21 cellular contexts compared by ENCODE assay signal in the genomic region with DNA sequence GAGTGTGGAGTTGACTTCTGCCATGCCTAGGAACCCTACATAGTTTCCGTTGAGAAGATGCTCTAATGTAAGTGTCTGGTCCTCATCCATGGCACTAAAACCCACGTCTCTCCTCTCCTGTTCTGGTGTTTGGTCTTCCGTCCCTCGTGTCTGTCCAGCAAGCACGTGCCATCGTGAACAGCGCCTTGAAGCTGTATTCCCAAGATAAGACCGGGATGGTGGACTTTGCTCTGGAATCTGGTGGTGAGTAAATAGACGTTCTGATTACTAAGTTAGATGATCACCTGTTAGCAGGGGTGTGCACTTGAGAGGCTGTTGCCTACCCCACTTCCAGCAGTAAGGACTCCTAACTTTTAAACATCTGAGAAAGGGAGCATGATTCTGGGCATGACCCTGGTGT. TPM values are rescaled to one million over a fixed set of nuclear protein-coding genes. Genes with fewer than 3 reads are reported as not detected.
DNase-seq lines count a peak whose midpoint lies in the region; ATAC-seq, FAIRE-seq and TF ChIP-seq lines count a peak whose summit lies in the region.
"Had no signal": no experiment of that assay in that cellular context is flagged by ENCODE, and none has a peak within 500 bp of the region (broad histone marks: within the 10 kb centered on the region; RNA-seq: fewer than 3 reads in every experiment).

No MANE protein-coding gene starts in this region.

- H3K4me1 ChIP-seq in breast epithelium: no peaks in the 10 kb centered on the region
- H3K4me1 ChIP-seq: BE2C, HAP-1 had no signal

- H3K27me3 Mint-ChIP-seq in MCF 10A (ENCODE audit: insufficient read depth, unreplicated experiment) (no peaks in the 10 kb centered on the region), nephron progenitor cell (ENCODE audit: low read depth, poor library complexity) (no peaks in the 10 kb centered on the region)
- no peaks in the 10 kb centered on the region for H3K27me3 Mint-ChIP-seq in activated CD8-positive, alpha-beta T cell treated with anti-CD3 and anti-CD28 coated beads for 36 hours
- H3K27me3 Mint-ChIP-seq: CD4-positive, CD25-positive, alpha-beta regulatory T cell had no signal

- no peaks in the 10 kb centered on the region for H3K9me3 ChIP-seq in breast epithelium
- H3K9me3 ChIP-seq: BE2C, HAP-1 had no signal

- no peak overlapping the region for H3K27ac ChIP-seq in breast epithelium
- H3K27ac ChIP-seq: GM23248 had no signal

- TF ChIP-seq CTCF in MCF 10A (IDR thresholded peaks at IDR 0.05; ENCODE audit: unreplicated experiment): no peak
- no peak for TF ChIP-seq CTCF in breast epithelium (IDR thresholded peaks at IDR 0.05)
- TF ChIP-seq CTCF in nephron progenitor cell (IDR thresholded peaks at IDR 0.05): no peak
- no peak for TF ChIP-seq CTCF in activated CD8-positive, alpha-beta T cell treated with anti-CD3 and anti-CD28 coated beads for 36 hours (IDR thresholded peaks at IDR 0.05)

- H3K36me3 ChIP-seq in breast epithelium: no peaks in the 10 kb centered on the region

- H3K4me1 Mint-ChIP-seq in MCF 10A (ENCODE audit: insufficient read depth, unreplicated experiment) (no peaks in the 10 kb centered on the region), nephron progenitor cell (no peaks in the 10 kb centered on the region)
- no peaks in the 10 kb centered on the region for H3K4me1 Mint-ChIP-seq in activated CD8-positive, alpha-beta T cell treated with anti-CD3 and anti-CD28 coated beads for 36 hours (ENCODE audit: low read depth)

- H3K9me3 Mint-ChIP-seq in MCF 10A (ENCODE audit: unreplicated experiment) (no peaks in the 10 kb centered on the region), nephron progenitor cell (no peaks in the 10 kb centered on the region)
- no peaks in the 10 kb centered on the region for H3K9me3 Mint-ChIP-seq in activated CD8-positive, alpha-beta T cell treated with anti-CD3 and anti-CD28 coated beads for 36 hours
- H3K9me3 Mint-ChIP-seq: CD4-positive, CD25-positive, alpha-beta regulatory T cell had no signal

- DNase-seq in MCF 10A (ENCODE audit: unreplicated experiment) (no peak), breast epithelium (ENCODE audit: low spot score in 2 of 2) (no peak), left colon (peak; percentile 59 to 78), nephron progenitor cell (no peak), urothelium cell line (ENCODE audit: low spot score) (no peak)
- DNase-seq in activated CD8-positive, alpha-beta T cell treated with anti-CD3 and anti-CD28 coated beads for 36 hours: no peak
- DNase-seq in activated T-cell treated with anti-CD3 and anti-CD28 coated beads, Interleukin-2, amount 50 U/mL, for 48 hours: no peak
- DNase-seq: BE2C; CD4-positive, CD25-positive, alpha-beta regulatory T cell; COR-L47; GDM1; GM23248; Kasumi-1; MM.1S; NCI-H1092 treated with DMSO at 0.1 percent for 48 hours; NCI-H1694; NCI-H2081 treated with DMSO at 0.1 percent for 48 hours; SIG-M5 had no signal

- POLR2A ChIA-PET in MCF 10A (lab: Yijun Ruan, JAX): no interaction called here
- POLR2A ChIA-PET in activated CD8-positive, alpha-beta T cell treated with anti-CD3 and anti-CD28 coated beads for 36 hours (lab: Charles Lee): interaction anchor here (0.6 kb wide), 1 partner anchor 277 kb away, joined by 3 read pairs; no protein-coding TSS in a partner anchor

- H3K27me3 ChIP-seq in breast epithelium: no peaks in the 10 kb centered on the region
- H3K27me3 ChIP-seq: BE2C had no signal

- peak; percentile 97 for ATAC-seq in left colon
- ATAC-seq in activated CD8-positive, alpha-beta T cell treated with anti-CD3 and anti-CD28 coated beads for 36 hours: no peak
- ATAC-seq in GM18519 (IDR thresholded peaks at IDR 0.05; ENCODE audit: low FRiP score, unreplicated experiment): no peak

- H3K27ac Mint-ChIP-seq in MCF 10A (ENCODE audit: low read depth, unreplicated experiment) (peak overlapping the region; percentile 67), nephron progenitor cell (peak overlapping the region; percentile 29)
- no peak overlapping the region for H3K27ac Mint-ChIP-seq in activated CD8-positive, alpha-beta T cell treated with anti-CD3 and anti-CD28 coated beads for 36 hours

- TF ChIP-seq POLR2A in breast epithelium (IDR thresholded peaks at IDR 0.05): no peak

- CTCF ChIA-PET in MCF 10A (lab: Yijun Ruan, JAX): interaction anchor here (0.9 to 1.9 kb wide), 2 partner anchors 25 to 26 kb away, joined by 3 to 8 read pairs; no protein-coding TSS in a partner anchor
- CTCF ChIA-PET in activated CD8-positive, alpha-beta T cell treated with anti-CD3 and anti-CD28 coated beads for 36 hours (lab: Charles Lee): no interaction called here

- no TSS peak for BruUV-seq in MCF 10A (replicated peaks; lab: Mats Ljungman, UMichigan)

- no peak overlapping the region for H3K4me3 ChIP-seq in breast epithelium
- H3K4me3 ChIP-seq: GM23248, HAP-1 had no signal

- H3K4me3 Mint-ChIP-seq in MCF 10A (ENCODE audit: unreplicated experiment) (no peak overlapping the region), nephron progenitor cell (no peak overlapping the region)
- no peak overlapping the region for H3K4me3 Mint-ChIP-seq in activated CD8-positive, alpha-beta T cell treated with anti-CD3 and anti-CD28 coated beads for 36 hours
- H3K4me3 Mint-ChIP-seq: CD4-positive, CD25-positive, alpha-beta regulatory T cell had no signal

- intact Hi-C loops in MCF 10A (cut with micrococcal nuclease) (no loop called here), breast epithelium (cut with DNase I; ENCODE audit: low total_unique reads) (no loop called here), left colon (cut with DNase I, micrococcal nuclease) (no loop called here)
- intact Hi-C loops in activated CD8-positive, alpha-beta T cell treated with anti-CD3 and anti-CD28 coated beads for 36 hours (cut with micrococcal nuclease): no loop called here

- H3K36me3 Mint-ChIP-seq in MCF 10A (ENCODE audit: insufficient read depth, unreplicated experiment) (peaks cover 88% of the 10 kb centered on the region), nephron progenitor cell (ENCODE audit: low read depth) (peaks cover 79% of the 10 kb centered on the region)
- H3K36me3 Mint-ChIP-seq in activated CD8-positive, alpha-beta T cell treated with anti-CD3 and anti-CD28 coated beads for 36 hours (ENCODE audit: low read depth): peaks cover 20% of the 10 kb centered on the region

- FAIRE-seq in urothelium cell line (lab: Jason Lieb, UNC): peak; percentile 77
- FAIRE-seq: GM19239 had no signal

RNA-seq across cellular contexts. Expression of gene GET4, which starts 15.1 kb away (rescaled TPM):
- total RNA-seq in MCF 10A (2022): 32.6 and 43.9 TPM in 2 replicates
- total RNA-seq in breast epithelium: 10 to 100 TPM; 23.7 to 33.4 (median 29.5) TPM
- total RNA-seq in left colon: 10 to 100 TPM; 45.1 to 46.0 TPM
- 10 to 100 TPM; 20.6 to 31.9 TPM for total RNA-seq in activated CD8-positive, alpha-beta T cell treated with anti-CD3 and anti-CD28 coated beads for 36 hours

RNA-seq across cellular contexts. Expression of gene SUN1, which starts 28.9 kb away (rescaled TPM):
- total RNA-seq in MCF 10A (2022) (126 and 132 TPM in 2 replicates), breast epithelium (100 to 1,000 TPM; 153 to 189 (median 160) TPM), left colon (100 to 1,000 TPM; 149 to 158 TPM)
- total RNA-seq in activated CD8-positive, alpha-beta T cell treated with anti-CD3 and anti-CD28 coated beads for 36 hours: 10 to 100 TPM; 71.3 to 71.6 TPM

Comparison
In these comparisons a context has a peak if more than half of its experiments do, and no peak if none do; other contexts are left out.
1. DNase-seq: peak in left colon (2 of 2); none in MCF 10A (single experiment), breast epithelium (0 of 2), nephron progenitor cell (single experiment), urothelium cell line (single experiment), activated CD8-positive, alpha-beta T cell treated with anti-CD3 and anti-CD28 coated beads for 36 hours (single experiment) and activated T-cell treated with anti-CD3 and anti-CD28 coated beads, Interleukin-2, amount 50 U/mL, for 48 hours (0 of 2).